ENCODE assay signal across 8 cellular contexts in genomic region chr6:165987483-165988305, GRCh38.
DNase-seq lines count a peak whose midpoint lies in the region; ATAC-seq and TF ChIP-seq lines count a peak whose summit lies in the region.

No MANE protein-coding gene starts in this region.

- peaks cover 36 to 51% of the 10 kb centered on the region in 2 donors for H3K27me3 Mint-ChIP-seq in natural killer cell treated with Interleukin-12 subunit alpha and Interleukin-12 subunit beta and Interleukin-15 and Interleukin-18, amount 100 ng/mL, for 72 hours

- H3K9me3 Mint-ChIP-seq in natural killer cell treated with Interleukin-12 subunit alpha and Interleukin-12 subunit beta and Interleukin-15 and Interleukin-18, amount 100 ng/mL, for 72 hours = no peaks in the 10 kb centered on the region

- TF ChIP-seq CTCF in foreskin fibroblast (IDR thresholded peaks at IDR 0.05; ENCODE audit: low read depth, low read length) = no peak

- no peak overlapping the region for H3K27ac Mint-ChIP-seq in natural killer cell treated with Interleukin-12 subunit alpha and Interleukin-12 subunit beta and Interleukin-15 and Interleukin-18, amount 100 ng/mL, for 72 hours

- H3K36me3 Mint-ChIP-seq in natural killer cell treated with Interleukin-12 subunit alpha and Interleukin-12 subunit beta and Interleukin-15 and Interleukin-18, amount 100 ng/mL, for 72 hours = no peaks in the 10 kb centered on the region

- peak; percentile 87 for DNase-seq in COLO829 (ENCODE audit: low spot score)
- DNase-seq in RKO (ENCODE audit: low spot score) = peak; percentile 32
- peak in 1 of 2 donors; percentile 68 for DNase-seq in foreskin fibroblast
- DNase-seq in occipital lobe (lab: John Stamatoyannopoulos, UW) = peak; percentile 79
- no peak for DNase-seq in activated CD8-positive, alpha-beta memory T cell treated with anti-CD3 and anti-CD28 coated beads, Interleukin-2, amount 50 U/mL, for 48 hours
- no peak for DNase-seq in natural killer cell treated with Interleukin-12 subunit alpha and Interleukin-12 subunit beta and Interleukin-15 and Interleukin-18, amount 100 ng/mL, for 72 hours (ENCODE audit: low spot score)

- ATAC-seq in HG03378 (IDR thresholded peaks at IDR 0.05; ENCODE audit: unreplicated experiment) (no peak), HG02763 (IDR thresholded peaks at IDR 0.05; ENCODE audit: unreplicated experiment) (no peak)
- no peak for ATAC-seq in natural killer cell treated with Interleukin-12 subunit alpha and Interleukin-12 subunit beta and Interleukin-15 and Interleukin-18, amount 100 ng/mL, for 72 hours

- peaks cover 0 to 4% of the 10 kb centered on the region in 2 donors for H3K4me1 Mint-ChIP-seq in natural killer cell treated with Interleukin-12 subunit alpha and Interleukin-12 subunit beta and Interleukin-15 and Interleukin-18, amount 100 ng/mL, for 72 hours (ENCODE audit: low read depth in 2 of 2)

- no peak overlapping the region for H3K4me3 Mint-ChIP-seq in natural killer cell treated with Interleukin-12 subunit alpha and Interleukin-12 subunit beta and Interleukin-15 and Interleukin-18, amount 100 ng/mL, for 72 hours

- peak overlapping the region; percentile 18 to 39 for H3K4me3 ChIP-seq in foreskin fibroblast (ENCODE audit: low read depth in 1 of 2, low read length in 2 of 2)

Comparison
In these comparisons a context has a peak if more than half of its experiments do, and no peak if none do; other contexts are left out.
1. DNase-seq: peak in COLO829 (single experiment), RKO (single experiment) and occipital lobe (single experiment); none in activated CD8-positive, alpha-beta memory T cell treated with anti-CD3 and anti-CD28 coated beads, Interleukin-2, amount 50 U/mL, for 48 hours (single experiment) and natural killer cell treated with Interleukin-12 subunit alpha and Interleukin-12 subunit beta and Interleukin-15 and Interleukin-18, amount 100 ng/mL, for 72 hours (single experiment).